ENCODE assay signal across 10 cellular contexts in the genomic region with DNA sequence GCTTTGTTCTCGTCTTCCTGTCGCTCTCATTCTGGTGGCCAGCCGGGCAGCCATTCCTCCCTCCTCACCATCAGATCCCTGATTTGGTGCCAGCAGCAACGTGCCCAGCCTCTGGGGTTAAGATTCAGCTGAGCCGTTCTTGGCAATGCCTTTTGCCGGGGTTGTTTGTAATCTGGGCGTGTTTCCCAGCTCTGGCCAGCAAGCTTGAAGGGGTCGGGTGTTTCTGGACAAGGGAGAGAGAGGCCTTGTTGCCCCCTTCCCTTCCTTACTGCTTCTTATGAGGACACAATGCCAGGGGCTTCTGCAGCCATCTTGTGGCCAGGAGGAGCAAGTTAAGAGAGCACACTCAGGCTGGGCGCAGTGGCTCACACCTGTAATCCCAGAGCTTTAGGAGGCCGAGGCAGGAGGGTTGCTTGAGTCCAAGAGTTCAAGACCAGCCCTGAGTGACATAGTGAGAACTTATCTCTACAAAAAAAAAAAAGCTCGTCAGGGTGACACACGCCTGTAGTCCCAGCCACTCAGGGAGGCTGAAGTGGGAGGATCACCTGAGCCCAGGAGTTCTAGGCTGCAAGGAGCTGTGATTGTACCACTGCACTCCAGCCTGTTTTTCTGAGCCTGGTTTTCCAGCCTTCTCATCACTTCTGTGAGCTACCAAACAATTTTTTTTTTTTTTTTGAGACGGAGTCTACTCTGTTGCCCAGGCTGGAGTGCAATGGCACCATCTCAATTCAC. TPM values are rescaled to one million over a fixed set of nuclear protein-coding genes. Genes with fewer than 3 reads are reported as not detected.
A peak's percentile ranks its signal among the peaks of the same experiment; 100 is the strongest.
DNase-seq lines count a peak whose midpoint lies in the region; ATAC-seq and TF ChIP-seq lines count a peak whose summit lies in the region.
"Had no signal": no experiment of that assay in that cellular context is flagged by ENCODE, and none has a peak within 500 bp of the region (broad histone marks: within the 10 kb centered on the region; RNA-seq: fewer than 3 reads in every experiment).

No MANE protein-coding gene starts in this region.

- intact Hi-C loops in activated CD4-positive, alpha-beta T cell treated with anti-CD3 and anti-CD28 coated beads for 36 hours (cut with DNase I, micrococcal nuclease) = loop anchor here in 1 of 2 experiments (10.0 kb wide), 1 partner anchor 208 kb away; no protein-coding TSS in a partner anchor
- intact Hi-C loops in right cardiac atrium (cut with DNase I) = loop anchor here in 2 of 4 donors (10.0 kb wide), 1 partner anchor 78 kb away; no protein-coding TSS in a partner anchor
- intact Hi-C loops in upper lobe of right lung (cut with DNase I) = no loop called here

- H3K27me3 ChIP-seq in right cardiac atrium (ENCODE audit: control insufficient read depth, insufficient read depth) = no peaks in the 10 kb centered on the region
- H3K27me3 ChIP-seq in upper lobe of right lung = no peaks in the 10 kb centered on the region

- ATAC-seq in activated CD4-positive, alpha-beta T cell treated with anti-CD3 and anti-CD28 coated beads for 36 hours = no peak
- ATAC-seq in right cardiac atrium = peak; percentile 12 to 34
- peak; percentile 4 for ATAC-seq in upper lobe of right lung

- H3K4me3 ChIP-seq in astrocyte of the cerebellum (ENCODE audit: low read depth, low read length) (no peak overlapping the region), right cardiac atrium (ENCODE audit: low read length) (no peak overlapping the region), upper lobe of right lung (no peak overlapping the region)

- H3K27ac ChIP-seq in right cardiac atrium (ENCODE audit: low read length) (peak overlapping the region; percentile 13), upper lobe of right lung (peak overlapping the region; percentile 6)

- WGBS in right cardiac atrium = 50% methylated on average over 13 of the region's 13 CpGs

- POLR2A ChIA-PET in activated CD4-positive, alpha-beta T cell treated with anti-CD3 and anti-CD28 coated beads for 36 hours (lab: Charles Lee) = no interaction called here

- TF ChIP-seq CTCF in astrocyte of the cerebellum (IDR thresholded peaks at IDR 0.05; ENCODE audit: low read depth, low read length, missing control alignments) = peak; percentile 54
- TF ChIP-seq CTCF in upper lobe of right lung (IDR thresholded peaks at IDR 0.05) = peak; percentile 9

- H3K4me3 Mint-ChIP-seq in activated CD4-positive, alpha-beta T cell treated with anti-CD3 and anti-CD28 coated beads for 36 hours = no peak overlapping the region
- H3K4me3 Mint-ChIP-seq: CD4-positive, CD25-positive, alpha-beta regulatory T cell had no signal

- in situ Hi-C loops in astrocyte of the cerebellum (cut with HindIII; ENCODE audit: low sequenced_read_pairs) = loop anchor here (5.0 kb wide), 2 partner anchors 75 kb away; no protein-coding TSS in a partner anchor

- CTCF ChIA-PET in activated CD4-positive, alpha-beta T cell treated with anti-CD3 and anti-CD28 coated beads for 36 hours (lab: Charles Lee) = no interaction called here

- H3K9me3 Mint-ChIP-seq in activated CD4-positive, alpha-beta T cell treated with anti-CD3 and anti-CD28 coated beads for 36 hours (ENCODE audit: low read depth) = no peaks in the 10 kb centered on the region
- H3K9me3 Mint-ChIP-seq: CD4-positive, CD25-positive, alpha-beta regulatory T cell had no signal

- H3K36me3 ChIP-seq in upper lobe of right lung = peaks cover 15% of the 10 kb centered on the region

- peaks cover 7% of the 10 kb centered on the region for H3K36me3 Mint-ChIP-seq in activated CD4-positive, alpha-beta T cell treated with anti-CD3 and anti-CD28 coated beads for 36 hours (ENCODE audit: low read depth)

- H3K4me1 Mint-ChIP-seq in activated CD4-positive, alpha-beta T cell treated with anti-CD3 and anti-CD28 coated beads for 36 hours = no peaks in the 10 kb centered on the region

- peak; percentile 24 for DNase-seq in activated CD4-positive, alpha-beta T cell treated with anti-CD3 and anti-CD28 coated beads for 36 hours
- DNase-seq in activated CD4-positive, alpha-beta T cell treated with anti-CD3 and anti-CD28 coated beads for 4 hours = no peak
- DNase-seq in astrocyte of the cerebellum (ENCODE audit: low read depth) (peak; percentile 29), right cardiac atrium (peak in 2 of 3 donors; percentile 77 to 79), upper lobe of right lung (no peak), SIG-M5 treated with dmso at 0.1 percent for 504 hours (lab: John Stamatoyannopoulos, UW; ENCODE audit: unreplicated experiment) (no peak), NCI-H526 treated with DMSO at 0.1 percent for 48 hours (lab: John Stamatoyannopoulos, UW) (no peak), NCI-H774 (lab: John Stamatoyannopoulos, UW) (no peak)
- DNase-seq: stimulated activated CD8-positive, alpha-beta memory T cell treated with anti-CD3 and anti-CD28 coated beads, Interleukin-4, amount 100 ng/mL, for 48 hours had no signal

- H3K27ac Mint-ChIP-seq in activated CD4-positive, alpha-beta T cell treated with anti-CD3 and anti-CD28 coated beads for 36 hours = no peak overlapping the region
- H3K27ac Mint-ChIP-seq: CD4-positive, CD25-positive, alpha-beta regulatory T cell had no signal

- H3K9me3 ChIP-seq in right cardiac atrium (ENCODE audit: control insufficient read depth, low read length) (no peaks in the 10 kb centered on the region), upper lobe of right lung (no peaks in the 10 kb centered on the region)

- H3K27me3 Mint-ChIP-seq in activated CD4-positive, alpha-beta T cell treated with anti-CD3 and anti-CD28 coated beads for 36 hours = no peaks in the 10 kb centered on the region
- H3K27me3 Mint-ChIP-seq: CD4-positive, CD25-positive, alpha-beta regulatory T cell had no signal

- H3K4me1 ChIP-seq in right cardiac atrium (ENCODE audit: control insufficient read depth, insufficient read depth, low read length) (peaks cover 6% of the 10 kb centered on the region), upper lobe of right lung (peaks cover 8% of the 10 kb centered on the region)

RNA-seq across cellular contexts. Expression of a gene that starts 10.7 kb away (rescaled TPM):
- total RNA-seq in activated CD4-positive, alpha-beta T cell treated with anti-CD3 and anti-CD28 coated beads for 36 hours = 1 to 10 TPM; 5.3 to 9.7 TPM
- total RNA-seq in right cardiac atrium (10 to 100 TPM in 3 of 4 donors, 1 to 10 TPM in 1; 9.2 to 15.1 (median 13.6) TPM), upper lobe of right lung (13.8 TPM)
- 9.5 TPM for polyA plus RNA-seq in right cardiac atrium

RNA-seq across cellular contexts. Expression of a gene that starts 35.9 kb away (rescaled TPM):
- 10 to 100 TPM in 1 of 2 experiments, 1 to 10 TPM in 1; 9.9 to 11.9 TPM for total RNA-seq in activated CD4-positive, alpha-beta T cell treated with anti-CD3 and anti-CD28 coated beads for 36 hours
- total RNA-seq in right cardiac atrium (10 to 100 TPM in 1 of 4 donors, 1 to 10 TPM in 3; 8.9 to 14.4 (median 9.3) TPM), upper lobe of right lung (11.8 TPM)
- polyA plus RNA-seq in right cardiac atrium = 5.1 TPM

Comparison
In these comparisons a context has a peak if more than half of its experiments do, and no peak if none do; other contexts are left out.
1. DNase-seq: peak in activated CD4-positive, alpha-beta T cell treated with anti-CD3 and anti-CD28 coated beads for 36 hours (single experiment), astrocyte of the cerebellum (single experiment) and right cardiac atrium (2 of 3); none in activated CD4-positive, alpha-beta T cell treated with anti-CD3 and anti-CD28 coated beads for 4 hours (0 of 2), upper lobe of right lung (single experiment), SIG-M5 treated with dmso at 0.1 percent for 504 hours (single experiment), NCI-H526 treated with DMSO at 0.1 percent for 48 hours (single experiment) and NCI-H774 (single experiment).